ENCODE assay signal across 8 cellular contexts in genomic region chr10:80077869-80078447, GRCh38. TPM values are rescaled to one million over a fixed set of nuclear protein-coding genes. Genes with fewer than 3 reads are reported as not detected.
DNase-seq lines count a peak whose midpoint lies in the region; ATAC-seq and TF ChIP-seq lines count a peak whose summit lies in the region.
"Had no signal": no experiment of that assay in that cellular context is flagged by ENCODE, and none has a peak within 500 bp of the region (broad histone marks: within the 10 kb centered on the region; RNA-seq: fewer than 3 reads in every experiment).

No MANE protein-coding gene starts in this region.

- peak overlapping the region; percentile 97 for H3K4me3 Mint-ChIP-seq in activated B cell treated with CpG ODN at 0.5 μM for 24 hours
- H3K4me3 Mint-ChIP-seq in stimulated activated naive CD8-positive, alpha-beta T cell treated with anti-CD3 and anti-CD28 coated beads, Interleukin-15, amount 100 ng/mL, for 72 hours: peak overlapping the region; percentile 93 to 100

- peaks cover 0 to 2% of the 10 kb centered on the region in 2 experiments; a peak in 1 of 3 replicates for H3K36me3 ChIP-seq in HEK293 (ENCODE audit: control insufficient read depth in 2 of 2, insufficient read depth in 1 of 2, low read length in 2 of 2)

- H3K36me3 Mint-ChIP-seq in activated B cell treated with CpG ODN at 0.5 μM for 24 hours (ENCODE audit: low read depth): peaks cover 11% of the 10 kb centered on the region

- H3K4me3 ChIP-seq in HEK293 (ENCODE audit: low read depth, low read length) (peak overlapping the region; percentile 78), iPS-11a (ENCODE audit: low read depth, low read length) (peak overlapping the region; percentile 49)

- DNase-seq in activated B cell treated with CpG ODN at 0.5 μM for 24 hours (no peak), NOMO-1 treated with DMSO at 0.1 percent for 48 hours (lab: John Stamatoyannopoulos, UW; ENCODE audit: unreplicated experiment) (no peak), NCI-H82 treated with DMSO at 0.1 percent for 48 hours (lab: John Stamatoyannopoulos, UW; ENCODE audit: unreplicated experiment) (no peak), Ammon's horn (ENCODE audit: low spot score) (no peak)
- no peak for DNase-seq in stimulated activated naive CD8-positive, alpha-beta T cell treated with anti-CD3 and anti-CD28 coated beads, Interleukin-15, amount 100 ng/mL, for 72 hours

- H3K9me3 Mint-ChIP-seq in activated B cell treated with CpG ODN at 0.5 μM for 24 hours: no peaks in the 10 kb centered on the region
- H3K9me3 Mint-ChIP-seq in stimulated activated naive CD8-positive, alpha-beta T cell treated with anti-CD3 and anti-CD28 coated beads, Interleukin-15, amount 100 ng/mL, for 72 hours: no peaks in the 10 kb centered on the region

- H3K27ac ChIP-seq in HEK293 (ENCODE audit: extremely low read depth, low read depth, low read length): peak overlapping the region; percentile 94; the same call in 1 of the 2 replicates

- H3K9me3 ChIP-seq in HEK293 (ENCODE audit: control insufficient read depth, insufficient read depth, low read depth, low read length): no peaks in the 10 kb centered on the region

- POLR2A ChIA-PET in HEK293 (lab: Yijun Ruan, JAX) (interaction anchor here (1.5 kb wide), 1 partner anchor 12 kb away, joined by 3 read pairs; no protein-coding TSS in a partner anchor), activated B cell treated with CpG ODN at 0.5 μM for 24 hours (lab: Charles Lee) (interaction anchor here (1.5 to 2.1 kb wide), 2 partner anchors 110 to 139 kb away, joined by 10 to 16 read pairs; no protein-coding TSS in a partner anchor)

- ATAC-seq in activated B cell treated with CpG ODN at 0.5 μM for 24 hours (ENCODE audit: low read depth): no peak
- no peak for ATAC-seq in stimulated activated naive CD8-positive, alpha-beta T cell treated with anti-CD3 and anti-CD28 coated beads, Interleukin-15, amount 100 ng/mL, for 72 hours

- TF ChIP-seq CTCF in HEK293 (tag by site-specific recombination; IDR thresholded peaks at IDR 0.05) (no peak), activated B cell treated with CpG ODN at 0.5 μM for 24 hours (IDR thresholded peaks at IDR 0.05) (no peak)

- CTCF ChIA-PET in HEK293 (lab: Yijun Ruan, JAX): interaction anchor here (0.5 to 2.7 kb wide), 4 partner anchors 31 to 173 kb away, joined by 3 to 8 read pairs (median 3); no protein-coding TSS in a partner anchor
- CTCF ChIA-PET in activated B cell treated with CpG ODN at 0.5 μM for 24 hours (lab: Charles Lee): no interaction called here

- H3K27ac Mint-ChIP-seq in activated B cell treated with CpG ODN at 0.5 μM for 24 hours: peak overlapping the region; percentile 91
- H3K27ac Mint-ChIP-seq in stimulated activated naive CD8-positive, alpha-beta T cell treated with anti-CD3 and anti-CD28 coated beads, Interleukin-15, amount 100 ng/mL, for 72 hours: peak overlapping the region; percentile 95 to 99

- H3K4me1 Mint-ChIP-seq in activated B cell treated with CpG ODN at 0.5 μM for 24 hours: peaks cover 20% of the 10 kb centered on the region
- H3K4me1 Mint-ChIP-seq in stimulated activated naive CD8-positive, alpha-beta T cell treated with anti-CD3 and anti-CD28 coated beads, Interleukin-15, amount 100 ng/mL, for 72 hours: peaks cover 30% of the 10 kb centered on the region

- intact Hi-C loops in activated B cell treated with CpG ODN at 0.5 μM for 24 hours (cut with micrococcal nuclease): loop anchor here (1.0 to 5.0 kb wide), 4 partner anchors 19 to 631 kb away; partner anchors contain the start of genes TSPAN14 and ZCCHC24

- H3K27me3 Mint-ChIP-seq in activated B cell treated with CpG ODN at 0.5 μM for 24 hours: no peaks in the 10 kb centered on the region
- H3K27me3 Mint-ChIP-seq in stimulated activated naive CD8-positive, alpha-beta T cell treated with anti-CD3 and anti-CD28 coated beads, Interleukin-15, amount 100 ng/mL, for 72 hours: no peaks in the 10 kb centered on the region

- no peaks in the 10 kb centered on the region for H3K4me1 ChIP-seq in HEK293 (ENCODE audit: control insufficient read depth, insufficient read depth, low read length)

TF ChIP-seq in HEK293, 187 proteins besides CTCF, POLR2A, EP300 and RAD21:
- TF ChIP-seq ZNF121 (tag by site-specific recombination; IDR thresholded peaks at IDR 0.05) (peak; percentile 91), KLF7 (tag by site-specific recombination; IDR thresholded peaks at IDR 0.05; ENCODE audit: borderline replicate concordance) (no peak), ZBTB8A (tag by site-specific recombination; IDR thresholded peaks at IDR 0.05) (no peak), ZNF24 (tag by site-specific recombination; IDR thresholded peaks at IDR 0.05) (peak; percentile 43; the same call in 1 of the 2 replicates), ZNF280C (tag by site-specific recombination; IDR thresholded peaks at IDR 0.05) (no peak), ZNF600 (tag by site-specific recombination; IDR thresholded peaks at IDR 0.05) (no peak)
TF ChIP-seq in HEK293: peak in this region for 2.

RNA-seq across cellular contexts. Expression of gene TMEM254, which starts 0.5 kb away (rescaled TPM):
- total RNA-seq in activated B cell treated with CpG ODN at 0.5 μM for 24 hours: 14.7 and 16.2 TPM in 2 replicates

RNA-seq across cellular contexts. Expression of gene PLAC9, which starts 54.6 kb away (rescaled TPM):
- not detected in 2 replicates for total RNA-seq in activated B cell treated with CpG ODN at 0.5 μM for 24 hours
- total RNA-seq: T-helper 1 cell treated with Interleukin-12 subunit alpha and Interleukin-12 subunit beta and Interleukin-4 antibody, amounts not matched to agents 30 ng/mL and 1 ng/mL, for 36 hours had no signal
